Comparison of ENCODE assay signal across 24 cellular contexts in the genomic region with DNA sequence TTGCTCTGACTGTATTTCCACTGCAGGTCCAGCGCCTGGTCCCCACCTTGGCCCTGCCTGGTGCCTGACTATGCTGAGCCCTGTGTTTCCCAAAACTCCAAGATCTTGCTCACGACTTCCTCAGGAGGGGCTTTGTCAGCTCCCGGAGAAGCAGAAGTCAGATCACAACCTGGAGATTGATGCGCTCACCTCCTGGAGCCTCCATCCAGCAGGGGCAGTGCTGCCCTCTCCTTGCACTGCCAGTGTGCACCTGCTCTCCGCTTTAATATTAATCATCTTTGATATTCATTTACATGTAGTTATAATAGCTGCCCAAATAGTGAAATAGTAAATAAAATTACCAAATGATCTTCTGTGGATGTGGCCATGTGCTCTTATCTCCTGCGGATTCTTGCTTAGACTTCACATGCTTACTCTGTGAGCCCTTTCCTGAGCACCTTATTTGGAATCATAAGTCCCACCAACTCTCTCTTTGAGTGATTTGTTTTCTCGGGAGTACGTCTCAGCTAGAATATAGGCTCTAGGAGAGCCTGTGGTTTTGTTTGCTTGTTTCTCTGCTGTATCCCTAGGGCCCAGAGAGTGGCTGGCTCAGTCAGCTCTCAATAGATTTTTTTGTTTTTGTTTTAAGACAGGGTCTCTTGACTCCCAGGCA. TPM values are rescaled to one million over a fixed set of nuclear protein-coding genes. Genes with fewer than 3 reads are reported as not detected.
DNase-seq lines count a peak whose midpoint lies in the region; ATAC-seq and TF ChIP-seq lines count a peak whose summit lies in the region.
"Had no signal": no experiment of that assay in that cellular context is flagged by ENCODE, and none has a peak within 500 bp of the region (broad histone marks: within the 10 kb centered on the region; RNA-seq: fewer than 3 reads in every experiment).

No MANE protein-coding gene starts in this region.

- no peak for TF ChIP-seq POLR2A in esophagus squamous epithelium (IDR thresholded peaks at IDR 0.05)

- POLR2A ChIA-PET in Panc1 (lab: Charles Lee): no interaction called here

- H3K27ac Mint-ChIP-seq in natural killer cell (peak overlapping the region; percentile 32 to 59), glutamatergic neuron (ENCODE audit: unreplicated experiment) (peak overlapping the region; percentile 59)
- H3K27ac Mint-ChIP-seq in natural killer cell treated with Interleukin-12 subunit alpha and Interleukin-12 subunit beta and Interleukin-15 and Interleukin-18, amount 100 ng/mL, for 72 hours: peak overlapping the region in 1 of 2 donors; percentile 58
- H3K27ac Mint-ChIP-seq: stimulated activated naive CD8-positive, alpha-beta T cell treated with anti-CD3 and anti-CD28 coated beads, Interleukin-15, Interleukin-2, amounts not matched to agents 100 ng/mL and 50 ng/mL, for 24 hours had no signal

- H3K36me3 ChIP-seq in Panc1 (ENCODE audit: control insufficient read depth, insufficient read depth, low read length) (no peaks in the 10 kb centered on the region), upper lobe of right lung (no peaks in the 10 kb centered on the region), esophagus squamous epithelium (peaks cover 0 to 29% (median 0%) of the 10 kb centered on the region in 3 donors)
- H3K36me3 ChIP-seq: transverse colon had no signal

- peaks cover 53% of the 10 kb centered on the region in 2 donors for H3K4me1 Mint-ChIP-seq in natural killer cell
- H3K4me1 Mint-ChIP-seq in natural killer cell treated with Interleukin-12 subunit alpha and Interleukin-12 subunit beta and Interleukin-15 and Interleukin-18, amount 100 ng/mL, for 72 hours (ENCODE audit: low read depth in 2 of 2): peaks cover 34 to 44% of the 10 kb centered on the region in 2 donors
- H3K4me1 Mint-ChIP-seq in glutamatergic neuron (ENCODE audit: low read depth, unreplicated experiment): peaks cover 17% of the 10 kb centered on the region

- no peaks in the 10 kb centered on the region for H3K9me3 ChIP-seq in Panc1 (ENCODE audit: control insufficient read depth, insufficient read depth, low read depth, low read length)
- H3K9me3 ChIP-seq in upper lobe of right lung: no peaks in the 10 kb centered on the region
- no peaks in the 10 kb centered on the region for H3K9me3 ChIP-seq in esophagus squamous epithelium
- H3K9me3 ChIP-seq: transverse colon had no signal

- intact Hi-C loops in natural killer cell (cut with micrococcal nuclease) (no loop called here), Panc1 (cut with micrococcal nuclease; ENCODE audit: unreplicated experiment) (no loop called here), upper lobe of right lung (cut with DNase I) (no loop called here), esophagus squamous epithelium (cut with DNase I) (no loop called here)

- H3K4me1 ChIP-seq in Panc1 (ENCODE audit: control insufficient read depth, insufficient read depth, low read length) (peaks cover 6% of the 10 kb centered on the region; the same call in 1 of the 2 replicates), upper lobe of right lung (peaks cover 15% of the 10 kb centered on the region), esophagus squamous epithelium (peaks cover 0 to 21% (median 3%) of the 10 kb centered on the region in 3 donors)

- DNase-seq in natural killer cell (no peak), Panc1 (ENCODE audit: low read depth, low spot score) (no peak), glutamatergic neuron (no peak), upper lobe of right lung (peak; percentile 25), esophagus squamous epithelium (lab: John Stamatoyannopoulos, UW) (no peak), NCI-H187 treated with DMSO at 0.1 percent for 48 hours (lab: John Stamatoyannopoulos, UW) (no peak)
- DNase-seq in natural killer cell treated with Interleukin-12 subunit alpha and Interleukin-12 subunit beta and Interleukin-15 and Interleukin-18, amount 100 ng/mL, for 72 hours (ENCODE audit: low spot score): no peak
- DNase-seq: activated CD4-positive, alpha-beta T cell treated with anti-CD3 and anti-CD28 coated beads for 4 hours; activated CD8-positive, alpha-beta memory T cell treated with anti-CD3 and anti-CD28 coated beads, Interleukin-2, amount 50 U/mL, for 48 hours; activated naive CD4-positive, alpha-beta T cell treated with Interleukin-2 at 50 U/mL for 16 hours; DMS79; effector CD8-positive, alpha-beta T cell; HCEC 1CT; Kasumi-1; left cardiac atrium; midbrain; NCI-H1105; NCI-H510A treated with DMSO at 0.1 percent for 48 hours; stimulated activated CD4-positive, alpha-beta T cell treated with anti-CD3 and anti-CD28 coated beads, Interleukin-4, amount 100 ng/mL, for 1 hour; SW 1271; transverse colon had no signal

- CTCF ChIA-PET in Panc1 (lab: Charles Lee): interaction anchor here (1.1 kb wide), 1 partner anchor 19 kb away, joined by 10 read pairs; no protein-coding TSS in a partner anchor

- H3K4me3 Mint-ChIP-seq in natural killer cell: no peak overlapping the region
- no peak overlapping the region for H3K4me3 Mint-ChIP-seq in natural killer cell treated with Interleukin-12 subunit alpha and Interleukin-12 subunit beta and Interleukin-15 and Interleukin-18, amount 100 ng/mL, for 72 hours
- no peak overlapping the region for H3K4me3 Mint-ChIP-seq in glutamatergic neuron (ENCODE audit: unreplicated experiment)
- H3K4me3 Mint-ChIP-seq: stimulated activated naive CD8-positive, alpha-beta T cell treated with anti-CD3 and anti-CD28 coated beads, Interleukin-15, Interleukin-2, amounts not matched to agents 100 ng/mL and 50 ng/mL, for 24 hours had no signal

- H3K27me3 ChIP-seq in Panc1 (ENCODE audit: control insufficient read depth, insufficient read depth, low read length) (no peaks in the 10 kb centered on the region), upper lobe of right lung (no peaks in the 10 kb centered on the region), esophagus squamous epithelium (no peaks in the 10 kb centered on the region)
- H3K27me3 ChIP-seq: transverse colon had no signal

- no peak overlapping the region for H3K4me3 ChIP-seq in Panc1 (ENCODE audit: low read depth in 2 of 2, low read length in 2 of 2)
- H3K4me3 ChIP-seq in upper lobe of right lung: no peak overlapping the region
- H3K4me3 ChIP-seq in esophagus squamous epithelium: no peak overlapping the region
- H3K4me3 ChIP-seq: smooth muscle cell, transverse colon had no signal

- no peaks in the 10 kb centered on the region for H3K9me3 Mint-ChIP-seq in natural killer cell
- H3K9me3 Mint-ChIP-seq in natural killer cell treated with Interleukin-12 subunit alpha and Interleukin-12 subunit beta and Interleukin-15 and Interleukin-18, amount 100 ng/mL, for 72 hours: no peaks in the 10 kb centered on the region
- H3K9me3 Mint-ChIP-seq in glutamatergic neuron (ENCODE audit: unreplicated experiment): no peaks in the 10 kb centered on the region
- H3K9me3 Mint-ChIP-seq: stimulated activated naive CD8-positive, alpha-beta T cell treated with anti-CD3 and anti-CD28 coated beads, Interleukin-15, Interleukin-2, amounts not matched to agents 100 ng/mL and 50 ng/mL, for 24 hours had no signal

- no TSS peak for BruUV-seq in Panc1 (replicated peaks; lab: Mats Ljungman, UMichigan)

- no peak for TF ChIP-seq CTCF in natural killer cell (IDR thresholded peaks at IDR 0.05)
- no peak for TF ChIP-seq CTCF in Panc1 (IDR thresholded peaks at IDR 0.05)
- no peak for TF ChIP-seq CTCF in glutamatergic neuron (IDR thresholded peaks at IDR 0.05; ENCODE audit: partially characterized antibody, unreplicated experiment)
- no peak for TF ChIP-seq CTCF in upper lobe of right lung (IDR thresholded peaks at IDR 0.05)
- TF ChIP-seq CTCF in esophagus squamous epithelium (IDR thresholded peaks at IDR 0.05): no peak

- no peaks in the 10 kb centered on the region for H3K27me3 Mint-ChIP-seq in natural killer cell (ENCODE audit: low read depth in 2 of 2)
- no peaks in the 10 kb centered on the region for H3K27me3 Mint-ChIP-seq in natural killer cell treated with Interleukin-12 subunit alpha and Interleukin-12 subunit beta and Interleukin-15 and Interleukin-18, amount 100 ng/mL, for 72 hours
- H3K27me3 Mint-ChIP-seq in glutamatergic neuron (ENCODE audit: unreplicated experiment): peaks cover 5% of the 10 kb centered on the region
- H3K27me3 Mint-ChIP-seq: stimulated activated naive CD8-positive, alpha-beta T cell treated with anti-CD3 and anti-CD28 coated beads, Interleukin-15, Interleukin-2, amounts not matched to agents 100 ng/mL and 50 ng/mL, for 24 hours had no signal

- H3K27ac ChIP-seq in Panc1 (ENCODE audit: low read length): no peak overlapping the region
- H3K27ac ChIP-seq in upper lobe of right lung: no peak overlapping the region
- H3K27ac ChIP-seq in esophagus squamous epithelium: no peak overlapping the region
- H3K27ac ChIP-seq: transverse colon had no signal

- in situ Hi-C loops in Panc1 (cut with HindIII; ENCODE audit: low pct_unique_long_range_greater_than_20kb, low sequenced_read_pairs): no loop called here

- ATAC-seq in natural killer cell (no peak), Panc1 (peak; percentile 62), upper lobe of right lung (no peak), GM21390 (IDR thresholded peaks at IDR 0.05; ENCODE audit: unreplicated experiment) (no peak)
- ATAC-seq in natural killer cell treated with Interleukin-12 subunit alpha and Interleukin-12 subunit beta and Interleukin-15 and Interleukin-18, amount 100 ng/mL, for 72 hours: no peak
- ATAC-seq: left cardiac atrium had no signal

- WGBS in esophagus squamous epithelium, 2 donors: 75 to 79% methylated on average over 8 of the region's 8 CpGs

- H3K36me3 Mint-ChIP-seq in natural killer cell (no peaks in the 10 kb centered on the region), glutamatergic neuron (ENCODE audit: unreplicated experiment) (no peaks in the 10 kb centered on the region)
- H3K36me3 Mint-ChIP-seq in natural killer cell treated with Interleukin-12 subunit alpha and Interleukin-12 subunit beta and Interleukin-15 and Interleukin-18, amount 100 ng/mL, for 72 hours: no peaks in the 10 kb centered on the region

RNA-seq across cellular contexts. Expression of a gene that starts 17.4 kb away (rescaled TPM):
- 10 to 100 TPM; 28.8 to 45.4 (median 37.6) TPM for total RNA-seq in natural killer cell
- 10 to 100 TPM; 31.4 to 41.1 TPM for total RNA-seq in natural killer cell treated with Interleukin-12 subunit alpha and Interleukin-12 subunit beta and Interleukin-15 and Interleukin-18, amount 100 ng/mL, for 72 hours
- total RNA-seq in Panc1 (2021; ENCODE audit: unreplicated experiment): 31.3 TPM
- polyA plus RNA-seq in Panc1 (2012; ENCODE audit: insufficient read length): 33.1 TPM
- total RNA-seq in glutamatergic neuron (ENCODE audit: unreplicated experiment): 30.0 TPM
- total RNA-seq in upper lobe of right lung: 24.4 TPM
- 10 to 100 TPM; 16.6 to 29.0 (median 17.9) TPM for total RNA-seq in esophagus squamous epithelium

RNA-seq across cellular contexts. Expression of a gene that starts 43.8 kb away (rescaled TPM):
- total RNA-seq in natural killer cell: 1 to 10 TPM; 3.0 to 5.4 (median 3.5) TPM
- total RNA-seq in natural killer cell treated with Interleukin-12 subunit alpha and Interleukin-12 subunit beta and Interleukin-15 and Interleukin-18, amount 100 ng/mL, for 72 hours: 1 to 10 TPM; 2.9 to 4.0 TPM
- 0.69 TPM for total RNA-seq in Panc1 (2021; ENCODE audit: unreplicated experiment)
- polyA plus RNA-seq in Panc1 (2012; ENCODE audit: insufficient read length): 1.2 TPM
- 0.91 TPM for total RNA-seq in glutamatergic neuron (ENCODE audit: unreplicated experiment)
- total RNA-seq in upper lobe of right lung: 22.6 TPM
- total RNA-seq in esophagus squamous epithelium: 1 to 10 TPM in 3 of 4 donors, not detected in 1; 4.6 to 6.9 (median 4.7) TPM
- total RNA-seq: smooth muscle cell had no signal
- polyA plus RNA-seq: smooth muscle cell had no signal

RNA-seq across cellular contexts. Expression of a gene that starts 51.2 kb away (rescaled TPM):
- total RNA-seq in natural killer cell (100 to 1,000 TPM; 233 to 291 (median 260) TPM), Panc1 (2021; ENCODE audit: unreplicated experiment) (707 TPM), glutamatergic neuron (ENCODE audit: unreplicated experiment) (363 TPM), upper lobe of right lung (630 TPM), esophagus squamous epithelium (100 to 1,000 TPM; 200 to 321 (median 252) TPM)
- total RNA-seq in natural killer cell treated with Interleukin-12 subunit alpha and Interleukin-12 subunit beta and Interleukin-15 and Interleukin-18, amount 100 ng/mL, for 72 hours: 100 to 1,000 TPM; 633 to 749 TPM
- 630 TPM for polyA plus RNA-seq in Panc1 (2012; ENCODE audit: insufficient read length)

RNA-seq across cellular contexts. Expression of a gene that starts 56.7 kb away (rescaled TPM):
- 100 to 1,000 TPM; 143 to 159 (median 144) TPM for total RNA-seq in natural killer cell
- 100 to 1,000 TPM in 1 of 2 donors, 10 to 100 TPM in 1; 73.2 to 105 TPM for total RNA-seq in natural killer cell treated with Interleukin-12 subunit alpha and Interleukin-12 subunit beta and Interleukin-15 and Interleukin-18, amount 100 ng/mL, for 72 hours
- total RNA-seq in Panc1 (2021; ENCODE audit: unreplicated experiment): 406 TPM
- 616 TPM for polyA plus RNA-seq in Panc1 (2012; ENCODE audit: insufficient read length)
- total RNA-seq in glutamatergic neuron (ENCODE audit: unreplicated experiment): 140 TPM
- total RNA-seq in upper lobe of right lung: 118 TPM
- total RNA-seq in esophagus squamous epithelium: 100 to 1,000 TPM in 1 of 4 donors, 10 to 100 TPM in 3; 68.5 to 119 (median 87.7) TPM
